Comparison of ENCODE assay signal across 22 cellular contexts in the genomic region with DNA sequence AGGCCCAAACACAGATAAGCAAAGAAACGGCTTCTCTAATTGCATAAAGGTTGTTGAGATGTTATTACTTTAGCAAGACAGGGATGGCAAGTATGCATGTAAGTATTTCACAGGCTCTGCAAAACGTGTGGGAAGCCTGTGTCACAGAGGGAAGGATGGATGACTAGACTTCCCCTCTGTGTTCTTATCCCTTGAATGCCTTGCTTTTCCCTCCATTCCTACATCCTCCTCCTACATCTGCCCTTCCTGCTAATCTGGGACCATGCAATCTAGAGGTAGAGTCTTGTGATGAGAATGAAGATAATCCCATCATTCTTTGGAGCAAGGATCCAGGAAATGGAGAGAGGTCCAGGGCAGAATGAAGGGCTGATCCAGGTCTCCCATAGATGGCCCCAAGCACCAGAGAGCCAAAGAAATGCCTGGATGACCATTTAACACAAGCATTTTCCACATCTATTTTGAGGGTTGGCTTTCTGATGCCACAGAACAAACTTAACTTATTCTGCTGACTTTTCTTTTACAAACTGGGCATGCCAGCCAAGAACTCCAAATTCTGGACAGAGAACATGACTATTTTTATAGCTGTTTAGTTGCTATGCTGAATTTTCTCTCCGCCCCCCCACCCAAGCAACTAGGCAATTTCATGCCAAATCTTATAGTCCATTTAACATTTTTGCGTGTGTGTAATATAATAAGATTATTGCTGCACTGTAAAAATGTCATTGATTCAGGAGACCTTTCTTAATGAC. TPM values are rescaled to one million over a fixed set of nuclear protein-coding genes. Genes with fewer than 3 reads are reported as not detected.
A peak's percentile ranks its signal among the peaks of the same experiment; 100 is the strongest.
DNase-seq lines count a peak whose midpoint lies in the region; ATAC-seq, FAIRE-seq and TF ChIP-seq lines count a peak whose summit lies in the region.
"Had no signal": no experiment of that assay in that cellular context is flagged by ENCODE, and none has a peak within 500 bp of the region (broad histone marks: within the 10 kb centered on the region; RNA-seq: fewer than 3 reads in every experiment).

No MANE protein-coding gene starts in this region.

- H3K4me3 ChIP-seq in astrocyte (ENCODE audit: insufficient read depth, low read depth, low read length) (no peak overlapping the region), gastroesophageal sphincter (no peak overlapping the region)
- H3K4me3 ChIP-seq: K562 had no signal

- TF ChIP-seq CTCF in astrocyte (IDR thresholded peaks at IDR 0.05; ENCODE audit: insufficient read depth, low read depth, low read length): no peak
- no peak for TF ChIP-seq CTCF in gastroesophageal sphincter (IDR thresholded peaks at IDR 0.05)

- 25 to 36% methylated on average over 4 of the region's 4 CpGs for WGBS in gastroesophageal sphincter (ENCODE audit: low coverage in 1 of 2), 2 donors

- no peak for TF ChIP-seq EP300 in gastroesophageal sphincter (IDR thresholded peaks at IDR 0.05)

- H3K9me3 ChIP-seq in astrocyte (ENCODE audit: insufficient read depth, low read depth, low read length): no peaks in the 10 kb centered on the region
- H3K9me3 ChIP-seq in gastroesophageal sphincter: no peaks in the 10 kb centered on the region
- H3K9me3 ChIP-seq: SK-N-SH had no signal

- H3K4me2 ChIP-seq in astrocyte (ENCODE audit: low read length): no peak overlapping the region
- H3K4me2 ChIP-seq: SK-N-SH had no signal

- no peak overlapping the region for H3K4me3 Mint-ChIP-seq in astrocyte (ENCODE audit: unreplicated experiment)
- H3K4me3 Mint-ChIP-seq: activated naive CD4-positive, alpha-beta T cell treated with anti-CD3 and anti-CD28 coated beads, Interleukin-2, amount 50 U/mL, for 24 hours; activated T-helper 17 cell treated with anti-CD3 and anti-CD28 coated beads, Interleukin-2, amount 50 U/mL, for 72 hours; T-helper 1 cell treated with Interleukin-12 subunit alpha and Interleukin-12 subunit beta and Interleukin-4 antibody, amounts not matched to agents 30 μg/mL and 1 μg/mL, for 36 hours had no signal

- H3K27me3 Mint-ChIP-seq in astrocyte (ENCODE audit: low read depth, unreplicated experiment): no peaks in the 10 kb centered on the region

- peaks cover 96% of the 10 kb centered on the region for H3K79me2 ChIP-seq in astrocyte (ENCODE audit: insufficient read depth, low read length)

- H3K36me3 ChIP-seq in astrocyte (ENCODE audit: insufficient read depth, low read length) (peaks cover 4% of the 10 kb centered on the region), gastroesophageal sphincter (no peaks in the 10 kb centered on the region)

- peaks cover 3% of the 10 kb centered on the region for H3K36me3 Mint-ChIP-seq in astrocyte (ENCODE audit: low read depth, unreplicated experiment)
- H3K36me3 Mint-ChIP-seq: activated naive CD4-positive, alpha-beta T cell treated with anti-CD3 and anti-CD28 coated beads, Interleukin-2, amount 50 U/mL, for 24 hours had no signal

- no peak for ATAC-seq in gastroesophageal sphincter
- ATAC-seq in GM21526 (IDR thresholded peaks at IDR 0.05; ENCODE audit: low FRiP score, unreplicated experiment): no peak
- no peak for ATAC-seq in GM18870 (IDR thresholded peaks at IDR 0.05; ENCODE audit: unreplicated experiment)
- ATAC-seq: activated T-helper 17 cell treated with anti-CD3 and anti-CD28 coated beads, Interleukin-2, amount 50 U/mL, for 72 hours; K562; sciatic nerve had no signal

- FAIRE-seq in H54 (lab: Jason Lieb, UNC) (peak; percentile 68), astrocyte (lab: Jason Lieb, UNC) (peak; percentile 26)
- FAIRE-seq: endometrium, K562, TTC549 had no signal

- no peak overlapping the region for H3K9ac ChIP-seq in astrocyte (ENCODE audit: low read length)
- H3K9ac ChIP-seq: SK-N-SH had no signal

- H3K4me1 Mint-ChIP-seq in astrocyte (ENCODE audit: low read depth, unreplicated experiment): peaks cover 10% of the 10 kb centered on the region
- H3K4me1 Mint-ChIP-seq: activated naive CD4-positive, alpha-beta T cell treated with anti-CD3 and anti-CD28 coated beads, Interleukin-2, amount 50 U/mL, for 24 hours; activated T-helper 17 cell treated with anti-CD3 and anti-CD28 coated beads, Interleukin-2, amount 50 U/mL, for 72 hours had no signal

- no peak overlapping the region for H3K27ac Mint-ChIP-seq in astrocyte (ENCODE audit: unreplicated experiment)
- H3K27ac Mint-ChIP-seq: activated naive CD4-positive, alpha-beta T cell treated with anti-CD3 and anti-CD28 coated beads, Interleukin-2, amount 50 U/mL, for 24 hours; activated T-helper 17 cell treated with anti-CD3 and anti-CD28 coated beads, Interleukin-2, amount 50 U/mL, for 72 hours; T-helper 1 cell treated with Interleukin-12 subunit alpha and Interleukin-12 subunit beta and Interleukin-4 antibody, amounts not matched to agents 30 μg/mL and 1 μg/mL, for 36 hours had no signal

- H2AFZ ChIP-seq in astrocyte (ENCODE audit: low read depth, low read length): no peak overlapping the region

- no peak for DNase-seq in H54 (ENCODE audit: insufficient read length, low spot score)
- no peak for DNase-seq in astrocyte (ENCODE audit: low read depth)
- peak; percentile 36 for DNase-seq in stromal cell of bone marrow (ENCODE audit: low read depth)
- no peak for DNase-seq in NAMALWA (ENCODE audit: low spot score)
- DNase-seq: ACHN; activated CD4-positive, alpha-beta T cell treated with anti-CD3 and anti-CD28 coated beads, Interleukin-2, amount 50 U/mL, for 4 hours; H7; NCI-H2081; NCI-H446 treated with DMSO at 0.1 percent for 48 hours; SK-N-SH; stimulated activated naive CD4-positive, alpha-beta T cell treated with Interleukin-2 at 50 U/mL for 16 hours had no signal

- H3K27ac ChIP-seq in astrocyte (ENCODE audit: low read depth, low read length) (no peak overlapping the region), gastroesophageal sphincter (peak overlapping the region in 3 of 4 donors; percentile 18 to 58 (median 25))
- H3K27ac ChIP-seq: RWPE1 had no signal

- peaks cover 16% of the 10 kb centered on the region for H3K4me1 ChIP-seq in astrocyte (ENCODE audit: insufficient read depth, low read length)
- peaks cover 16 to 76% (median 16%) of the 10 kb centered on the region in 3 donors for H3K4me1 ChIP-seq in gastroesophageal sphincter

- H3K27me3 ChIP-seq in astrocyte (ENCODE audit: insufficient read depth, low read length) (no peaks in the 10 kb centered on the region), gastroesophageal sphincter (no peaks in the 10 kb centered on the region)

- no peaks in the 10 kb centered on the region for H3K9me3 Mint-ChIP-seq in astrocyte (ENCODE audit: unreplicated experiment)
- H3K9me3 Mint-ChIP-seq: activated naive CD4-positive, alpha-beta T cell treated with anti-CD3 and anti-CD28 coated beads, Interleukin-2, amount 50 U/mL, for 24 hours; activated T-helper 17 cell treated with anti-CD3 and anti-CD28 coated beads, Interleukin-2, amount 50 U/mL, for 72 hours; T-helper 1 cell treated with Interleukin-12 subunit alpha and Interleukin-12 subunit beta and Interleukin-4 antibody, amounts not matched to agents 30 μg/mL and 1 μg/mL, for 36 hours had no signal

- TF ChIP-seq POLR2A in H54 (IDR thresholded peaks at IDR 0.05; ENCODE audit: low read depth, low read length) (no peak), gastroesophageal sphincter (IDR thresholded peaks at IDR 0.05) (no peak)

- H4K20me1 ChIP-seq in astrocyte (ENCODE audit: insufficient read depth, low read length): peaks cover 39% of the 10 kb centered on the region

RNA-seq across cellular contexts. Expression of gene NRP1, which starts 48.1 kb away (rescaled TPM):
- 59.4 and 73.5 TPM in 2 replicates for total RNA-seq in astrocyte
- total RNA-seq in gastroesophageal sphincter: 10 to 100 TPM; 43.4 to 95.4 (median 52.7) TPM
